ENCODE assay signal across 10 cellular contexts in the genomic region with DNA sequence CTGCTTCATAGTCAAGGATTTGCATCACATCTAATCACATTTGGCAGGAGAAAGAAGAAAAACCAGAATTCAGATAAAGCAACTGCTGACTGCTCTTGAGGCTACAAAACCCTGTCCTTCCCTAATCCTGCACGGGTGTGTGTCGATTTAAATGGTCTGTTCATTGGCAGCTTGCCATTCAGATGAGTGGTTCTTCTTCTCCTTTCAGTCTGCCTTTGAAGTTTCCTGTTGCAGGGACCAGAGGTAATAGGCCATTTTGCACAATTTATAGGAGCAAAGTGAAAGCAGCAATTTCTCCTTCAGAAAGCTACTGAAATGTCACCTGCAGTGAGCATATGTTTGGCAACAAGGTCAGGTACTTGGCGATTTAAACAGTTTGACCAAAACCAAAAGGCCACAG.
DNase-seq lines count a peak whose midpoint lies in the region; ATAC-seq lines count a peak whose summit lies in the region.
"Had no signal": no experiment of that assay in that cellular context is flagged by ENCODE, and none has a peak within 500 bp of the region (broad histone marks: within the 10 kb centered on the region; RNA-seq: fewer than 3 reads in every experiment).

No MANE protein-coding gene starts in this region.

- in situ Hi-C loops in G401 (cut with HindIII; ENCODE audit: low sequenced_read_pairs) = no loop called here

- H3K36me3 Mint-ChIP-seq in activated naive CD8-positive, alpha-beta T cell treated with anti-CD3 and anti-CD28 coated beads, Interleukin-2, amount 50 U/mL, for 24 hours (ENCODE audit: low read depth) = no peaks in the 10 kb centered on the region

- no peak overlapping the region for H3K27ac Mint-ChIP-seq in activated naive CD8-positive, alpha-beta T cell treated with anti-CD3 and anti-CD28 coated beads, Interleukin-2, amount 50 U/mL, for 24 hours

- no peak overlapping the region for H3K4me3 Mint-ChIP-seq in activated naive CD8-positive, alpha-beta T cell treated with anti-CD3 and anti-CD28 coated beads, Interleukin-2, amount 50 U/mL, for 24 hours

- no peak for ATAC-seq in activated naive CD8-positive, alpha-beta T cell treated with anti-CD3 and anti-CD28 coated beads, Interleukin-2, amount 50 U/mL, for 24 hours
- no peak for ATAC-seq in HG03159 (IDR thresholded peaks at IDR 0.05; ENCODE audit: unreplicated experiment)

- no peaks in the 10 kb centered on the region for H3K9me3 Mint-ChIP-seq in activated naive CD8-positive, alpha-beta T cell treated with anti-CD3 and anti-CD28 coated beads, Interleukin-2, amount 50 U/mL, for 24 hours

- H3K4me1 Mint-ChIP-seq in activated naive CD8-positive, alpha-beta T cell treated with anti-CD3 and anti-CD28 coated beads, Interleukin-2, amount 50 U/mL, for 24 hours = no peaks in the 10 kb centered on the region

- DNase-seq in G401 (ENCODE audit: low spot score) (peak; percentile 94), NCI-H1105 treated with DMSO at 0.1 percent for 48 hours (lab: John Stamatoyannopoulos, UW) (peak; percentile 100), SIG-M5 treated with dmso at 0.1 percent for 504 hours (lab: John Stamatoyannopoulos, UW; ENCODE audit: unreplicated experiment) (peak; percentile 57), left kidney (ENCODE audit: low read depth, low spot score) (peak; percentile 12), AG08396 (ENCODE audit: low spot score) (no peak)
- no peak for DNase-seq in activated naive CD8-positive, alpha-beta T cell treated with anti-CD3 and anti-CD28 coated beads, Interleukin-2, amount 50 U/mL, for 24 hours
- no peak for DNase-seq in activated CD4-positive, CD25-positive, alpha-beta regulatory T cell (lab: John Stamatoyannopoulos, UW)
- DNase-seq: activated naive CD4-positive, alpha-beta T cell treated with anti-CD3 and anti-CD28 coated beads, Interleukin-2, amount 50 U/mL, for 16 hours; esophagus squamous epithelium had no signal

- peaks cover 2% of the 10 kb centered on the region for H3K27me3 Mint-ChIP-seq in activated naive CD8-positive, alpha-beta T cell treated with anti-CD3 and anti-CD28 coated beads, Interleukin-2, amount 50 U/mL, for 24 hours

Comparison
In these comparisons a context has a peak if more than half of its experiments do, and no peak if none do; other contexts are left out.
1. DNase-seq: peak in G401 (single experiment), NCI-H1105 treated with DMSO at 0.1 percent for 48 hours (single experiment), SIG-M5 treated with dmso at 0.1 percent for 504 hours (single experiment) and left kidney (single experiment); none in AG08396 (single experiment), activated naive CD8-positive, alpha-beta T cell treated with anti-CD3 and anti-CD28 coated beads, Interleukin-2, amount 50 U/mL, for 24 hours (single experiment) and activated CD4-positive, CD25-positive, alpha-beta regulatory T cell (0 of 4).